Comparison of ENCODE assay signal across 13 cellular contexts in genomic region chr3:30984855-30985793, GRCh38.
DNase-seq lines count a peak whose midpoint lies in the region; ATAC-seq and TF ChIP-seq lines count a peak whose summit lies in the region.
"Had no signal": no experiment of that assay in that cellular context is flagged by ENCODE, and none has a peak within 500 bp of the region (broad histone marks: within the 10 kb centered on the region; RNA-seq: fewer than 3 reads in every experiment).

No MANE protein-coding gene starts in this region.

- no peaks in the 10 kb centered on the region for H3K79me2 ChIP-seq in ACC112 (ENCODE audit: control insufficient read depth, insufficient read depth, low read length, unreplicated experiment)

- H3K27ac ChIP-seq in ACC112 (ENCODE audit: low read depth, low read length) (no peak overlapping the region), body of pancreas (peak overlapping the region in 3 of 4 donors; percentile 25 to 65 (median 42)), foreskin keratinocyte (no peak overlapping the region)
- H3K27ac ChIP-seq: skin epidermis had no signal

- no peak overlapping the region for H3K27ac Mint-ChIP-seq in activated naive CD4-positive, alpha-beta T cell treated with anti-CD3 and anti-CD28 coated beads for 36 hours
- H3K27ac Mint-ChIP-seq in osteocyte (ENCODE audit: unreplicated experiment) = no peak overlapping the region
- H3K27ac Mint-ChIP-seq: activated CD4-positive, alpha-beta memory T cell treated with anti-CD3 and anti-CD28 coated beads, Interleukin-2, amount 10 ng/mL, durations not matched to agents 7 days and 5 days; stimulated activated naive CD8-positive, alpha-beta T cell treated with anti-CD3 and anti-CD28 coated beads, Interleukin-15, Interleukin-2, amounts not matched to agents 100 ng/mL and 50 ng/mL, for 24 hours had no signal

- H3K27me3 ChIP-seq in ACC112 (ENCODE audit: insufficient read depth, low read length) = no peaks in the 10 kb centered on the region; the same call in 1 of the 2 replicates
- no peaks in the 10 kb centered on the region for H3K27me3 ChIP-seq in body of pancreas
- no peaks in the 10 kb centered on the region for H3K27me3 ChIP-seq in foreskin keratinocyte

- no peak for TF ChIP-seq CTCF in body of pancreas (IDR thresholded peaks at IDR 0.05)
- no peak for TF ChIP-seq CTCF in foreskin keratinocyte (conservative IDR thresholded peaks at IDR 0.05)
- no peak for TF ChIP-seq CTCF in osteocyte (IDR thresholded peaks at IDR 0.05)

- ATAC-seq in GM19463 (IDR thresholded peaks at IDR 0.05; ENCODE audit: unreplicated experiment) (peak; percentile 73), HG03196 (IDR thresholded peaks at IDR 0.05; ENCODE audit: unreplicated experiment) (peak; percentile 72), body of pancreas (peak; percentile 33), foreskin keratinocyte (no peak)

- H3K4me3 ChIP-seq in ACC112 (ENCODE audit: low read depth, low read length) = no peak overlapping the region
- no peak overlapping the region for H3K4me3 ChIP-seq in body of pancreas
- H3K4me3 ChIP-seq: skin epidermis had no signal

- H3K9me3 ChIP-seq in body of pancreas = no peaks in the 10 kb centered on the region

- no peaks in the 10 kb centered on the region for H3K9me3 Mint-ChIP-seq in activated naive CD4-positive, alpha-beta T cell treated with anti-CD3 and anti-CD28 coated beads for 36 hours
- H3K9me3 Mint-ChIP-seq in osteocyte (ENCODE audit: unreplicated experiment) = no peaks in the 10 kb centered on the region
- H3K9me3 Mint-ChIP-seq: activated CD4-positive, alpha-beta memory T cell treated with anti-CD3 and anti-CD28 coated beads, Interleukin-2, amount 10 ng/mL, durations not matched to agents 7 days and 5 days; stimulated activated naive CD8-positive, alpha-beta T cell treated with anti-CD3 and anti-CD28 coated beads, Interleukin-15, Interleukin-2, amounts not matched to agents 100 ng/mL and 50 ng/mL, for 24 hours had no signal

- no peak for DNase-seq in body of pancreas
- no peak for DNase-seq in UCSD-AML1 (lab: John Stamatoyannopoulos, UW; ENCODE audit: unreplicated experiment)
- no peak for DNase-seq in foreskin keratinocyte
- DNase-seq in activated naive CD4-positive, alpha-beta T cell treated with anti-CD3 and anti-CD28 coated beads for 36 hours = no peak
- no peak for DNase-seq in osteocyte (ENCODE audit: extremely low spot score, unreplicated experiment)
- DNase-seq: activated CD4-positive, alpha-beta memory T cell treated with anti-CD3 and anti-CD28 coated beads, Interleukin-2, amount 10 ng/mL, durations not matched to agents 7 days and 5 days; mammary epithelial cell; NCI-H1417 treated with DMSO at 0.1 percent for 48 hours had no signal

- peak overlapping the region; percentile 33 for H2AFZ ChIP-seq in ACC112 (ENCODE audit: low read length, unreplicated experiment)

- no peak for TF ChIP-seq POLR2A in body of pancreas (IDR thresholded peaks at IDR 0.05)

- no peaks in the 10 kb centered on the region for H3K27me3 Mint-ChIP-seq in activated naive CD4-positive, alpha-beta T cell treated with anti-CD3 and anti-CD28 coated beads for 36 hours (ENCODE audit: low read depth)
- H3K27me3 Mint-ChIP-seq in osteocyte (ENCODE audit: unreplicated experiment) = peaks cover 31% of the 10 kb centered on the region

- no peaks in the 10 kb centered on the region for H3K4me1 Mint-ChIP-seq in activated naive CD4-positive, alpha-beta T cell treated with anti-CD3 and anti-CD28 coated beads for 36 hours (ENCODE audit: low read depth)
- no peaks in the 10 kb centered on the region for H3K4me1 Mint-ChIP-seq in osteocyte (ENCODE audit: unreplicated experiment)
- H3K4me1 Mint-ChIP-seq: activated CD4-positive, alpha-beta memory T cell treated with anti-CD3 and anti-CD28 coated beads, Interleukin-2, amount 10 ng/mL, durations not matched to agents 7 days and 5 days had no signal

- no peak overlapping the region for H3K4me3 Mint-ChIP-seq in activated naive CD4-positive, alpha-beta T cell treated with anti-CD3 and anti-CD28 coated beads for 36 hours
- no peak overlapping the region for H3K4me3 Mint-ChIP-seq in osteocyte (ENCODE audit: unreplicated experiment)
- H3K4me3 Mint-ChIP-seq: activated CD4-positive, alpha-beta memory T cell treated with anti-CD3 and anti-CD28 coated beads, Interleukin-2, amount 10 ng/mL, durations not matched to agents 7 days and 5 days; stimulated activated naive CD8-positive, alpha-beta T cell treated with anti-CD3 and anti-CD28 coated beads, Interleukin-15, Interleukin-2, amounts not matched to agents 100 ng/mL and 50 ng/mL, for 24 hours had no signal

- CTCF ChIA-PET in activated naive CD4-positive, alpha-beta T cell treated with anti-CD3 and anti-CD28 coated beads for 36 hours (lab: Charles Lee) = no interaction called here

- WGBS in body of pancreas, 2 donors = 12 to 15% methylated on average over 5 of the region's 5 CpGs

- no peaks in the 10 kb centered on the region for H3K36me3 Mint-ChIP-seq in activated naive CD4-positive, alpha-beta T cell treated with anti-CD3 and anti-CD28 coated beads for 36 hours (ENCODE audit: low read depth)
- H3K36me3 Mint-ChIP-seq in osteocyte (ENCODE audit: unreplicated experiment) = no peaks in the 10 kb centered on the region

- intact Hi-C loops in body of pancreas (cut with DNase I) = no loop called here
- intact Hi-C loops in activated naive CD4-positive, alpha-beta T cell treated with anti-CD3 and anti-CD28 coated beads for 36 hours (cut with micrococcal nuclease) = no loop called here

- H3K4me1 ChIP-seq in ACC112 (ENCODE audit: control insufficient read depth, insufficient read depth, low read length, unreplicated experiment) = no peaks in the 10 kb centered on the region
- peaks cover 13% of the 10 kb centered on the region for H3K4me1 ChIP-seq in body of pancreas
- H3K4me1 ChIP-seq in foreskin keratinocyte = no peaks in the 10 kb centered on the region

- H3K36me3 ChIP-seq in ACC112 (ENCODE audit: insufficient read depth, low read length) (no peaks in the 10 kb centered on the region), body of pancreas (replicated peaks in 1 of 2; ENCODE audit: insufficient read depth in 1 of 2, low read depth in 2 of 2) (no peaks in the 10 kb centered on the region)

Comparison
In these comparisons a context has a peak if more than half of its experiments do, and no peak if none do; other contexts are left out.
1. H3K27ac ChIP-seq: peak in body of pancreas (3 of 4); none in ACC112 (single experiment) and foreskin keratinocyte (single experiment).